ENCODE assay signal across 27 cellular contexts in the genomic region with DNA sequence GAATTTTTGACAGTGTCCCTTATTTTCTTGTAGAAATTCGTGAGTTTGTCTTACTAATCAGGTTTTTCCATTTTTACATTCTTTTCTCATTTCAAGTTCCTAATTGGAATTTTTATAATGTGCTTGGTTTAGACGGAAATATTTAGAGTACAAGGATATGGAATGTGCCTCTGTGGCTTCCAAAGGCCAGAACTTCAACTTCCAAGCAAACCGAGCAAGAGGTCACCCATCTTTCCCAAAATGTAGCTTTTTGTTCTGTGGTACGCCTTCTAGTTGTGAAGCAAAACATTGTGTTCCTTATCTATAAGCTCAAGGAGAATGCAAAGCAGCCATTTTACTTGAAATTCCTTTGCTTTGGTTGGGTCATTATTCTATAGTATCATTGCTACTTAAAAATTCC.
DNase-seq lines count a peak whose midpoint lies in the region; ATAC-seq, FAIRE-seq and TF ChIP-seq lines count a peak whose summit lies in the region.
"Had no signal": no experiment of that assay in that cellular context is flagged by ENCODE, and none has a peak within 500 bp of the region (broad histone marks: within the 10 kb centered on the region; RNA-seq: fewer than 3 reads in every experiment).

No MANE protein-coding gene starts in this region.

- H3K4ac ChIP-seq in IMR-90 (ENCODE audit: low read depth, low read length): no peak overlapping the region

- H3K9me3 ChIP-seq in HepG2 (ENCODE audit: low read length): no peaks in the 10 kb centered on the region
- no peaks in the 10 kb centered on the region for H3K9me3 ChIP-seq in right lobe of liver
- no peaks in the 10 kb centered on the region for H3K9me3 ChIP-seq in IMR-90 (ENCODE audit: control insufficient read depth, insufficient read depth, low read length)
- H3K9me3 ChIP-seq in liver (ENCODE audit: control insufficient read depth in 4 of 4, low read length in 3 of 4): no peaks in the 10 kb centered on the region
- H3K9me3 ChIP-seq: SJCRH30 had no signal

- H4K5ac ChIP-seq in IMR-90 (ENCODE audit: low read depth, low read length): no peak overlapping the region

- H2BK5ac ChIP-seq in IMR-90 (ENCODE audit: low read depth, low read length, poor library complexity, severe bottlenecking): no peak overlapping the region

- DNase-seq in HepG2 (ENCODE audit: low spot score): no peak
- no peak for DNase-seq in right lobe of liver
- no peak for DNase-seq in IMR-90
- DNase-seq in activated CD4-positive, alpha-beta T cell treated with anti-CD3 and anti-CD28 coated beads for 1 hour: no peak
- DNase-seq in ecto neural progenitor cell (ENCODE audit: low spot score): no peak
- no peak for DNase-seq in stimulated activated naive CD4-positive, alpha-beta T cell (lab: John Stamatoyannopoulos, UW)
- no peak for DNase-seq in GM13977 (ENCODE audit: low spot score)
- DNase-seq: ACHN; AML-193; CD8-positive, alpha-beta memory T cell; DMS 273 treated with DMSO at 0.1 percent for 48 hours; DND-41; H9; Karpas-422; NCI-H1092; NCI-H1417 treated with DMSO at 0.1 percent for 48 hours; NCI-H1694 treated with DMSO at 0.1 percent for 48 hours; NCI-H2081; NCI-H2227 treated with DMSO at 0.1 percent for 48 hours; NCI-H526 treated with DMSO at 0.1 percent for 48 hours; PC-9; SJCRH30 had no signal

- H3K4me2 ChIP-seq in HepG2 (ENCODE audit: low read depth, low read length) (no peak overlapping the region), IMR-90 (ENCODE audit: low read depth, low read length) (no peak overlapping the region)
- H3K4me2 ChIP-seq: GM23338, PC-9 had no signal

- ATAC-seq in HepG2 (no peak), right lobe of liver (no peak), IMR-90 (ENCODE audit: low read depth) (no peak)
- ATAC-seq: GM23338, Right ventricle myocardium inferior had no signal

- H2BK20ac ChIP-seq in IMR-90 (ENCODE audit: low read depth, low read length): no peak overlapping the region

- intact Hi-C loops in HepG2 (cut with micrococcal nuclease; ENCODE audit: unreplicated experiment) (no loop called here), right lobe of liver (cut with DNase I) (no loop called here), IMR-90 (cut with micrococcal nuclease) (no loop called here)

- H2AK5ac ChIP-seq in IMR-90 (ENCODE audit: low read depth, low read length): no peak overlapping the region

- dilution Hi-C loops in IMR-90 (cut with HindIII; ENCODE audit: low sequenced_read_pairs, unreplicated experiment): no loop called here

- H3K4me3 ChIP-seq in HepG2 (replicated peaks in 1 of 3; ENCODE audit: insufficient read depth in 1 of 3, low read depth in 2 of 3, low read length in 3 of 3): no peak overlapping the region
- H3K4me3 ChIP-seq in right lobe of liver: no peak overlapping the region
- no peak overlapping the region for H3K4me3 ChIP-seq in IMR-90 (ENCODE audit: insufficient read depth, low read depth, low read length)
- no peak overlapping the region for H3K4me3 ChIP-seq in liver (ENCODE audit: low read depth in 1 of 3, low read length in 3 of 3)
- H3K4me3 ChIP-seq: GM23338, PC-9, SJCRH30 had no signal

- H3K23ac ChIP-seq in IMR-90 (ENCODE audit: low read depth, low read length): 0 out of 2 replicates have a peak overlapping the region, but pooled peaks have one; percentile 24

- H3K79me2 ChIP-seq in HepG2 (ENCODE audit: insufficient read depth, low read length): no peaks in the 10 kb centered on the region

- FAIRE-seq in HepG2 (lab: Jason Lieb, UNC): no peak

- POLR2A ChIA-PET in HepG2 (lab: Yijun Ruan, JAX) (no interaction called here), IMR-90 (lab: Charles Lee; ENCODE audit: unreplicated experiment) (no interaction called here)

- H3K27me3 ChIP-seq in HepG2 (ENCODE audit: control insufficient read depth in 1 of 2, insufficient read depth in 2 of 2, low read length in 2 of 2) (no peaks in the 10 kb centered on the region), right lobe of liver (no peaks in the 10 kb centered on the region), IMR-90 (ENCODE audit: control insufficient read depth, insufficient read depth, low read length) (no peaks in the 10 kb centered on the region), liver (ENCODE audit: control insufficient read depth in 4 of 4, insufficient read depth in 4 of 4, low read length in 3 of 4) (no peaks in the 10 kb centered on the region)
- H3K27me3 ChIP-seq: SJCRH30 had no signal

- no peak overlapping the region for H2BK120ac ChIP-seq in IMR-90 (ENCODE audit: low read depth, low read length)

- no peak overlapping the region for H4K91ac ChIP-seq in IMR-90 (ENCODE audit: insufficient read depth, low read depth, low read length)

- H2AFZ ChIP-seq in HepG2 (ENCODE audit: low read length): peak overlapping the region; percentile 23
- no peak overlapping the region for H2AFZ ChIP-seq in IMR-90 (replicated peaks; ENCODE audit: low read length, poor library complexity)
- H2AFZ ChIP-seq: GM23338, PC-9 had no signal

- TF ChIP-seq CTCF in HepG2 (CRISPR knock-in tag; IDR thresholded peaks at IDR 0.05): no peak
- TF ChIP-seq CTCF in right lobe of liver (IDR thresholded peaks at IDR 0.05): no peak
- TF ChIP-seq CTCF in IMR-90 (conservative IDR thresholded peaks at IDR 0.05; ENCODE audit: low read depth, low read length): no peak
- no peak for TF ChIP-seq CTCF in liver (IDR thresholded peaks at IDR 0.05; ENCODE audit: low read depth, low read length, missing input control)
- TF ChIP-seq CTCF in GM13977 (IDR thresholded peaks at IDR 0.05; ENCODE audit: extremely low read depth, insufficient read depth, missing control alignments): no peak

- WGBS in HepG2 (ENCODE audit: low lambda C conversion rate): under 1% methylated on average over 4 of the region's 4 CpGs
- 34% methylated on average over 4 of the region's 4 CpGs for WGBS in right lobe of liver (ENCODE audit: insufficient coverage, low coverage, low lambda C conversion rate, missing lambda C conversion rate)
- WGBS in IMR-90 (ENCODE audit: extremely low coverage in 2 of 2, insufficient read length in 1 of 2), 2 experiments: no CpG with 5 or more reads among the region's 4 CpGs
- 55% methylated on average over 4 of the region's 4 CpGs for WGBS in liver

- no peak for TF ChIP-seq EP300 in HepG2 (IDR thresholded peaks at IDR 0.05; ENCODE audit: low read depth in 2 of 2, low read length in 2 of 2)
- no peak for TF ChIP-seq EP300 in HepG2 (CRISPR knock-in tag; IDR thresholded peaks at IDR 0.05; ENCODE audit: borderline replicate concordance)

- no peak overlapping the region for H2BK15ac ChIP-seq in IMR-90 (ENCODE audit: low read depth, low read length)

- no peaks in the 10 kb centered on the region for H3K9me1 ChIP-seq in IMR-90 (ENCODE audit: insufficient read depth, low read length)

- H3K27ac ChIP-seq in HepG2 (ENCODE audit: extremely low read length, insufficient read depth, low read length) (no peak overlapping the region), right lobe of liver (no peak overlapping the region), IMR-90 (ENCODE audit: insufficient read depth, low read length) (no peak overlapping the region), liver (ENCODE audit: low read depth in 1 of 2, low read length in 2 of 2) (no peak overlapping the region)
- H3K27ac ChIP-seq: 22Rv1, HL-60, PC-9, SJCRH30 had no signal

- TF ChIP-seq RAD21 in HepG2 (CRISPR knock-in tag; IDR thresholded peaks at IDR 0.05) (no peak), IMR-90 (IDR thresholded peaks at IDR 0.05; ENCODE audit: low read length) (no peak), liver (IDR thresholded peaks at IDR 0.05) (no peak)

- no peaks in the 10 kb centered on the region for H3K79me1 ChIP-seq in IMR-90 (ENCODE audit: low read depth in 1 of 2, low read length in 2 of 2)

- H3K14ac ChIP-seq in IMR-90 (replicated peaks; ENCODE audit: low read depth, low read length): no peak overlapping the region

- BruUV-seq in HepG2 (replicated peaks; lab: Mats Ljungman, UMichigan) (no TSS peak), IMR-90 (replicated peaks; lab: Mats Ljungman, UMichigan) (no TSS peak)

- H4K20me1 ChIP-seq in HepG2 (ENCODE audit: insufficient read depth, low read length) (no peaks in the 10 kb centered on the region), IMR-90 (ENCODE audit: insufficient read depth, low read length) (no peaks in the 10 kb centered on the region)

- no peak overlapping the region for H2AK9ac ChIP-seq in IMR-90 (replicated peaks; ENCODE audit: low read depth, low read length, poor library complexity)

- H3K36me3 ChIP-seq in HepG2 (replicated peaks in 1 of 2; ENCODE audit: control insufficient read depth in 1 of 2, insufficient read depth in 2 of 2, low read length in 2 of 2): no peaks in the 10 kb centered on the region
- H3K36me3 ChIP-seq in right lobe of liver: no peaks in the 10 kb centered on the region
- H3K36me3 ChIP-seq in IMR-90 (ENCODE audit: control insufficient read depth, insufficient read depth, low read length): no peaks in the 10 kb centered on the region
- no peaks in the 10 kb centered on the region for H3K36me3 ChIP-seq in liver (ENCODE audit: control insufficient read depth in 4 of 4, insufficient read depth in 3 of 4, low read depth in 1 of 4, low read length in 3 of 4)
- H3K36me3 ChIP-seq: SJCRH30 had no signal

- in situ Hi-C loops in HepG2 (cut with HindIII; ENCODE audit: extremely low pct_ligation_motif_present, low pct_unique_long_range_greater_than_20kb) (no loop called here), IMR-90 (cut with MboI; ENCODE audit: low sequenced_read_pairs) (no loop called here), GM13977 (cut with MboI; ENCODE audit: low pct_unique_long_range_greater_than_20kb, low sequenced_read_pairs, unreplicated experiment) (no loop called here)

- no peaks in the 10 kb centered on the region for H3K4me1 ChIP-seq in HepG2 (ENCODE audit: insufficient read depth, low read length)
- no peaks in the 10 kb centered on the region for H3K4me1 ChIP-seq in right lobe of liver
- H3K4me1 ChIP-seq in IMR-90 (ENCODE audit: control insufficient read depth, insufficient read depth, low read length): no peaks in the 10 kb centered on the region
- no peaks in the 10 kb centered on the region for H3K4me1 ChIP-seq in liver (ENCODE audit: control insufficient read depth in 4 of 4, insufficient read depth in 4 of 4, low read length in 3 of 4)
- H3K4me1 ChIP-seq: SJCRH30 had no signal

- H4K8ac ChIP-seq in IMR-90 (ENCODE audit: low read depth in 2 of 2, low read length in 2 of 2): no peak overlapping the region

- CTCF ChIA-PET in HepG2 (lab: Yijun Ruan, JAX; ENCODE audit: low intra/inter-chr PET ratio, low total read pairs) (no interaction called here), IMR-90 (lab: Yijun Ruan, JAX) (no interaction called here)

- H3K56ac ChIP-seq in IMR-90 (ENCODE audit: extremely low read depth, insufficient read depth, low read length): no peak overlapping the region

- H3K9ac ChIP-seq in HepG2 (ENCODE audit: insufficient read depth, low read depth, low read length): no peak overlapping the region
- no peak overlapping the region for H3K9ac ChIP-seq in IMR-90 (ENCODE audit: low read depth, low read length)
- no peak overlapping the region for H3K9ac ChIP-seq in liver (ENCODE audit: low read depth in 1 of 2, low read length in 2 of 2)

- TF ChIP-seq POLR2A in HepG2 (IDR thresholded peaks at IDR 0.05; ENCODE audit: insufficient read depth in 1 of 2, low read depth in 2 of 2, low read length in 2 of 2) (no peak), right lobe of liver (IDR thresholded peaks at IDR 0.05) (no peak), IMR-90 (IDR thresholded peaks at IDR 0.05; ENCODE audit: low read depth, low read length) (no peak)

- no peak overlapping the region for H3K18ac ChIP-seq in IMR-90 (ENCODE audit: low read depth, low read length)

TF ChIP-seq in liver, 16 proteins besides CTCF, POLR2A, EP300 and RAD21 (continues in another document):
- TF ChIP-seq NR2F2 (IDR thresholded peaks at IDR 0.05): peak; percentile 20
